8 cellular contexts compared by ENCODE assay signal in genomic region chr2:127637725-127638252, GRCh38. TPM values are rescaled to one million over a fixed set of nuclear protein-coding genes. Genes with fewer than 3 reads are reported as not detected.
DNase-seq lines count a peak whose midpoint lies in the region; ATAC-seq and TF ChIP-seq lines count a peak whose summit lies in the region.

No MANE protein-coding gene starts in this region.

- no peak for ATAC-seq in GM18519 (IDR thresholded peaks at IDR 0.05; ENCODE audit: low FRiP score, unreplicated experiment)

- TF ChIP-seq POLR2A in transverse colon (IDR thresholded peaks at IDR 0.05) (no peak), lower leg skin (IDR thresholded peaks at IDR 0.05) (no peak)

- TF ChIP-seq EP300 in Ishikawa (IDR thresholded peaks at IDR 0.05; ENCODE audit: borderline replicate concordance) (0 out of 2 replicates have a peak, but pooled peaks have one; percentile 31), transverse colon (IDR thresholded peaks at IDR 0.05; ENCODE audit: low read depth) (no peak)

- H3K36me3 ChIP-seq in BLaER1 (no peaks in the 10 kb centered on the region), transverse colon (no peaks in the 10 kb centered on the region)

- in situ Hi-C loops in astrocyte of the spinal cord (cut with HindIII; ENCODE audit: low sequenced_read_pairs): no loop called here
- in situ Hi-C loops in transverse colon (cut with MboI; ENCODE audit: low pct_ligation_motif_present in 1 of 4, low pct_unique_long_range_greater_than_20kb in 1 of 4, low sequenced_read_pairs in 3 of 4): no loop called here

- intact Hi-C loops in transverse colon (cut with DNase I; ENCODE audit: low total_unique reads): no loop called here
- intact Hi-C loops in lower leg skin (cut with DNase I; ENCODE audit: low total_unique reads): no loop called here

- peak; percentile 66 for DNase-seq in astrocyte of the spinal cord (ENCODE audit: low read depth, low spot score)
- peak; percentile 96 for DNase-seq in islet precursor cell
- DNase-seq in transverse colon: no peak
- DNase-seq in inferior parietal cortex (ENCODE audit: extremely low spot score): no peak
- DNase-seq in lower leg skin (ENCODE audit: low spot score in 2 of 2): no peak

- H3K4me2 ChIP-seq in BLaER1: peak overlapping the region; percentile 99

- H3K9ac ChIP-seq in BLaER1: peak overlapping the region; percentile 85

- H3K27ac ChIP-seq in BLaER1 (peak overlapping the region; percentile 97), transverse colon (peak overlapping the region; percentile 46 to 83 (median 53))

- H3K9me3 ChIP-seq in BLaER1 (no peaks in the 10 kb centered on the region), transverse colon (no peaks in the 10 kb centered on the region)

- H3K4me3 ChIP-seq in BLaER1 (peak overlapping the region; percentile 57), astrocyte of the spinal cord (ENCODE audit: low read depth, low read length) (no peak overlapping the region), transverse colon (no peak overlapping the region), lower leg skin (ENCODE audit: low read depth, poor library complexity, severe bottlenecking) (no peak overlapping the region)

- WGBS in transverse colon (ENCODE audit: low coverage in 1 of 2), 2 donors: 10 to 53% methylated on average over 3 to 7 of the region's 8 CpGs
- WGBS in lower leg skin, 2 donors: 32 to 34% methylated on average over 8 of the region's 8 CpGs

- peaks cover 100% of the 10 kb centered on the region for H3K4me1 ChIP-seq in BLaER1
- peaks cover 0 to 28% (median 10%) of the 10 kb centered on the region in 4 donors for H3K4me1 ChIP-seq in transverse colon

- H4K20me1 ChIP-seq in BLaER1: no peaks in the 10 kb centered on the region

- no peak for TF ChIP-seq CTCF in astrocyte of the spinal cord (IDR thresholded peaks at IDR 0.05; ENCODE audit: low read depth, low read length)
- no peak for TF ChIP-seq CTCF in transverse colon (IDR thresholded peaks at IDR 0.05)
- no peak for TF ChIP-seq CTCF in lower leg skin (IDR thresholded peaks at IDR 0.05)

- H3K27me3 ChIP-seq in BLaER1 (no peaks in the 10 kb centered on the region), transverse colon (no peaks in the 10 kb centered on the region)

- TF ChIP-seq RAD21 in Ishikawa (IDR thresholded peaks at IDR 0.05; ENCODE audit: low read depth): no peak

TF ChIP-seq in Ishikawa, 13 proteins besides CTCF, POLR2A, EP300 and RAD21:
- TF ChIP-seq TCF12 (IDR thresholded peaks at IDR 0.05; ENCODE audit: low read depth) (0 out of 2 replicates have a peak, but pooled peaks have one; percentile 26), ZBTB7A (IDR thresholded peaks at IDR 0.05; ENCODE audit: low read depth) (peak; percentile 31; the same call in 1 of the 2 replicates), TEAD4 (IDR thresholded peaks at IDR 0.05) (peak; percentile 83), MAX (IDR thresholded peaks at IDR 0.05) (peak; percentile 58; the same call in 1 of the 2 replicates), EGR1 (IDR thresholded peaks at IDR 0.05) (no peak)

RNA-seq across cellular contexts. Expression of gene GPR17, which starts 8.2 kb away (rescaled TPM):
- total RNA-seq in transverse colon (under 1 TPM in 1 of 4 donors, not detected in 3; 0.14 TPM), lower leg skin (under 1 TPM in 1 of 4 donors, not detected in 3; 0.88 TPM)

RNA-seq across cellular contexts. Expression of gene LIMS2, which starts 37.5 kb away (rescaled TPM):
- total RNA-seq in transverse colon (100 to 1,000 TPM in 2 of 4 donors, 10 to 100 TPM in 2; 34.5 to 198 (median 91.3) TPM), lower leg skin (10 to 100 TPM in 2 of 4 donors, 1 to 10 TPM in 2; 7.5 to 19.4 (median 11.4) TPM)

Comparison
In these comparisons a context has a peak if more than half of its experiments do, and no peak if none do; other contexts are left out.
1. DNase-seq: peak in astrocyte of the spinal cord (single experiment) and islet precursor cell (single experiment); none in transverse colon (single experiment), inferior parietal cortex (single experiment) and lower leg skin (0 of 2).